In the genomic region with DNA sequence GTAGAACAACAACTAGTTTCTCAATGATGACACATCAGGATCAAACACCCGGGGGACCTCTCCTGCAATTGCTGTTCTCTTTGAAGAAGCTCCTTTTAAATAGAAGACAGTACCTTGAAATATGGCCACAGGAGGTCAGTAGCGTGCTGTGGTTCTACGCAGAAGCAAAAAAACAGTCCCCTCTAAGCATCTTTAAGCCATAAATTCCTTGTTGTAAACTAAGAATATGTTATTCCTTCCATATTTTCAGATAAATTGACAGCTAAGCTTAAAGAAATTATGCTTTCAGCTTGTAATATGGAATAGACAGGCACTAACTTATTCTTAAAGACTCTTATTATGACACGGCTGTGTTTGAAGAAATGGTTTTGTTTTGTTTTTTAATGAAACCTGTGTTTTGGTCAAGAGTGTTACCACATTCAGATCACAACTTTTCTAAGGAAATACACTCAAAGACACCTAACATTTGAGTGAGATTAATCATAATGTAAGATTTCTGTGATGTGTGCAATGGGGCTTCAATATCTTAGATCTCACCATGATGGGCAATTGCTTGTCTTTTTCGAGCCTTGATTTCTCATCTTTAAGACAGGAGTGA, we compare ENCODE assay signal across 9 cellular contexts. TPM values are rescaled to one million over a fixed set of nuclear protein-coding genes. Genes with fewer than 3 reads are reported as not detected.
DNase-seq lines count a peak whose midpoint lies in the region; ATAC-seq and TF ChIP-seq lines count a peak whose summit lies in the region.
"Had no signal": no experiment of that assay in that cellular context is flagged by ENCODE, and none has a peak within 500 bp of the region (broad histone marks: within the 10 kb centered on the region; RNA-seq: fewer than 3 reads in every experiment).

No MANE protein-coding gene starts in this region.

- H2AFZ ChIP-seq in GM23338, result no peak overlapping the region; the same call in 1 of the 2 replicates

- H3K79me2 ChIP-seq in GM23338 (replicated peaks; ENCODE audit: insufficient read depth), result no peaks in the 10 kb centered on the region

- H3K4me1 Mint-ChIP-seq in Caco-2 (ENCODE audit: low read depth, unreplicated experiment) (no peaks in the 10 kb centered on the region), GM23338 (peaks cover 8% of the 10 kb centered on the region; the same call in 2 of the 3 replicates)

- TF ChIP-seq CTCF in Caco-2 (IDR thresholded peaks at IDR 0.05; ENCODE audit: insufficient read depth in 1 of 2, low read depth in 1 of 2, low read length in 1 of 2, severe bottlenecking in 1 of 2, unreplicated experiment in 1 of 2) (peak; percentile 69 to 79), GM23338 (conservative IDR thresholded peaks at IDR 0.05; ENCODE audit: low read depth in 2 of 2) (peak; percentile 87 to 96), WERI-Rb-1 (IDR thresholded peaks at IDR 0.05; ENCODE audit: low read depth, low read length) (peak; percentile 54)

- CTCF ChIA-PET in Caco-2 (lab: Charles Lee), result interaction anchor here (0.6 to 1.0 kb wide), 14 partner anchors 18 to 881 kb away, joined by 3 to 31 read pairs (median 4); no protein-coding TSS in a partner anchor

- H3K9me3 Mint-ChIP-seq in Caco-2 (ENCODE audit: unreplicated experiment) (no peaks in the 10 kb centered on the region), GM23338 (no peaks in the 10 kb centered on the region)

- no peaks in the 10 kb centered on the region for H3F3A ChIP-seq in GM23338 (replicated peaks; ENCODE audit: low read depth)

- H3K36me3 Mint-ChIP-seq in Caco-2 (ENCODE audit: insufficient read depth, unreplicated experiment) (no peaks in the 10 kb centered on the region), GM23338 (ENCODE audit: low read depth) (no peaks in the 10 kb centered on the region)

- no peak overlapping the region for H3K4me2 ChIP-seq in GM23338

- H3K4me3 Mint-ChIP-seq in Caco-2 (ENCODE audit: unreplicated experiment), result no peak overlapping the region
- H3K4me3 Mint-ChIP-seq in GM23338, result no peak overlapping the region

- no peaks in the 10 kb centered on the region for H3K27me3 ChIP-seq in Caco-2 (replicated peaks; ENCODE audit: control insufficient read depth, insufficient read depth, low read length)
- no peaks in the 10 kb centered on the region for H3K27me3 ChIP-seq in GM23338 (ENCODE audit: insufficient read depth)
- H3K27me3 ChIP-seq in WERI-Rb-1 (ENCODE audit: insufficient read depth, low read depth, severe bottlenecking), result no peaks in the 10 kb centered on the region

- POLR2A ChIA-PET in Caco-2 (lab: Charles Lee), result no interaction called here

- H3K9me2 ChIP-seq in GM23338 (ENCODE audit: insufficient read depth), result no peaks in the 10 kb centered on the region

- no peaks in the 10 kb centered on the region for H4K20me1 ChIP-seq in GM23338 (replicated peaks; ENCODE audit: insufficient read depth)

- no peaks in the 10 kb centered on the region for H3K36me3 ChIP-seq in Caco-2 (ENCODE audit: control insufficient read depth, insufficient read depth, low read length)
- H3K36me3 ChIP-seq in GM23338 (ENCODE audit: insufficient read depth), result no peaks in the 10 kb centered on the region
- no peaks in the 10 kb centered on the region for H3K36me3 ChIP-seq in WERI-Rb-1

- H3K27ac ChIP-seq in GM23338 (ENCODE audit: low read depth), result no peak overlapping the region
- no peak overlapping the region for H3K27ac ChIP-seq in WERI-Rb-1

- no TSS peak for BruUV-seq in Caco-2 (replicated peaks; lab: Mats Ljungman, UMichigan)

- no peak overlapping the region for H3K27ac Mint-ChIP-seq in Caco-2 (ENCODE audit: unreplicated experiment)
- H3K27ac Mint-ChIP-seq in GM23338, result no peak overlapping the region

- intact Hi-C loops in Caco-2 (cut with micrococcal nuclease; ENCODE audit: unreplicated experiment), result loop anchor here (1.0 to 10.0 kb wide), 7 partner anchors 108 to 603 kb away; no protein-coding TSS in a partner anchor

- H3K4me1 ChIP-seq in Caco-2 (peaks cover 6% of the 10 kb centered on the region; the same call in 1 of the 2 replicates), GM23338 (ENCODE audit: insufficient read depth) (peaks cover 9% of the 10 kb centered on the region; the same call in 1 of the 2 replicates)

- H3K27me3 Mint-ChIP-seq in Caco-2 (ENCODE audit: insufficient read depth, unreplicated experiment) (no peaks in the 10 kb centered on the region), GM23338 (ENCODE audit: insufficient read depth, low read depth, poor library complexity) (peaks cover 1% of the 10 kb centered on the region)

- ATAC-seq in GM23338 (peak; percentile 86), HG03571 (IDR thresholded peaks at IDR 0.05; ENCODE audit: unreplicated experiment) (no peak)

- peak; percentile 60 to 71 for DNase-seq in Caco-2
- DNase-seq in GM23338 (ENCODE audit: low spot score), result peak; percentile 87
- DNase-seq in NCI-H2196 treated with DMSO at 0.1 percent for 48 hours (lab: John Stamatoyannopoulos, UW; ENCODE audit: unreplicated experiment), result peak; percentile 15
- DNase-seq in WERI-Rb-1, result peak; percentile 53
- DNase-seq in cerebellum (ENCODE audit: low spot score), result peak; percentile 10
- peak; percentile 79 for DNase-seq in left kidney (ENCODE audit: low read depth, low spot score)
- DNase-seq in stimulated activated CD4-positive, alpha-beta T cell treated with anti-CD3 and anti-CD28 coated beads, Interleukin-4, amount 100 ng/mL, for 48 hours (ENCODE audit: low read depth in 2 of 2), result peak; percentile 31 to 33

- no peak overlapping the region for H3K4me3 ChIP-seq in Caco-2 (ENCODE audit: low read depth, low read length)
- no peak overlapping the region for H3K4me3 ChIP-seq in GM23338
- no peak overlapping the region for H3K4me3 ChIP-seq in WERI-Rb-1 (ENCODE audit: low read depth, low read length)

- H3K9me3 ChIP-seq in Caco-2 (no peaks in the 10 kb centered on the region), WERI-Rb-1 (ENCODE audit: severe bottlenecking) (no peaks in the 10 kb centered on the region)

TF ChIP-seq in GM23338, 12 proteins besides CTCF, POLR2A, EP300 and RAD21 (continues in another document):
- TF ChIP-seq CREB1 (CRISPR knock-in tag; IDR thresholded peaks at IDR 0.05; ENCODE audit: low read depth) (no peak), EZH2phosphoT487 (IDR thresholded peaks at IDR 0.05; ENCODE audit: unreplicated experiment) (no peak), STAT1 (IDR thresholded peaks at IDR 0.05; ENCODE audit: unreplicated experiment) (no peak), JUNB (IDR thresholded peaks at IDR 0.05; ENCODE audit: unreplicated experiment) (no peak), POLR2AphosphoS5 (IDR thresholded peaks at IDR 0.05; ENCODE audit: low read depth) (no peak), NANOG (IDR thresholded peaks at IDR 0.05; ENCODE audit: borderline replicate concordance) (no peak)
- TF ChIP-seq, protein P1, sequence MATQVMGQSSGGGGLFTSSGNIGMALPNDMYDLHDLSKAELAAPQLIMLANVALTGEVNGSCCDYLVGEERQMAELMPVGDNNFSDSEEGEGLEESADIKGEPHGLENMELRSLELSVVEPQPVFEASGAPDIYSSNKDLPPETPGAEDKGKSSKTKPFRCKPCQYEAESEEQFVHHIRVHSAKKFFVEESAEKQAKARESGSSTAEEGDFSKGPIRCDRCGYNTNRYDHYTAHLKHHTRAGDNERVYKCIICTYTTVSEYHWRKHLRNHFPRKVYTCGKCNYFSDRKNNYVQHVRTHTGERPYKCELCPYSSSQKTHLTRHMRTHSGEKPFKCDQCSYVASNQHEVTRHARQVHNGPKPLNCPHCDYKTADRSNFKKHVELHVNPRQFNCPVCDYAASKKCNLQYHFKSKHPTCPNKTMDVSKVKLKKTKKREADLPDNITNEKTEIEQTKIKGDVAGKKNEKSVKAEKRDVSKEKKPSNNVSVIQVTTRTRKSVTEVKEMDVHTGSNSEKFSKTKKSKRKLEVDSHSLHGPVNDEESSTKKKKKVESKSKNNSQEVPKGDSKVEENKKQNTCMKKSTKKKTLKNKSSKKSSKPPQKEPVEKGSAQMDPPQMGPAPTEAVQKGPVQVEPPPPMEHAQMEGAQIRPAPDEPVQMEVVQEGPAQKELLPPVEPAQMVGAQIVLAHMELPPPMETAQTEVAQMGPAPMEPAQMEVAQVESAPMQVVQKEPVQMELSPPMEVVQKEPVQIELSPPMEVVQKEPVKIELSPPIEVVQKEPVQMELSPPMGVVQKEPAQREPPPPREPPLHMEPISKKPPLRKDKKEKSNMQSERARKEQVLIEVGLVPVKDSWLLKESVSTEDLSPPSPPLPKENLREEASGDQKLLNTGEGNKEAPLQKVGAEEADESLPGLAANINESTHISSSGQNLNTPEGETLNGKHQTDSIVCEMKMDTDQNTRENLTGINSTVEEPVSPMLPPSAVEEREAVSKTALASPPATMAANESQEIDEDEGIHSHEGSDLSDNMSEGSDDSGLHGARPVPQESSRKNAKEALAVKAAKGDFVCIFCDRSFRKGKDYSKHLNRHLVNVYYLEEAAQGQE (IDR thresholded peaks at IDR 0.05; ENCODE audit: unreplicated experiment), result no peak

RNA-seq across cellular contexts. Expression of a gene that starts 49.7 kb away (rescaled TPM):
- total RNA-seq in Caco-2 (2022), result 0.65 and 1.6 TPM in 2 replicates
- total RNA-seq in GM23338 (2014; rRNA removed; shearing (Covaris generic)), result 2.4 and 3.5 TPM in 2 replicates
- 1.2 and 2.6 TPM in 2 replicates for polyA plus RNA-seq in GM23338 (2016; fragmentation: Nextera tagmentation; extraction: Ambion mirVana)
- 0.36 TPM for total RNA-seq in cerebellum
- total RNA-seq: activated CD8-positive, alpha-beta memory T cell treated with anti-CD3 and anti-CD28 coated beads for 36 hours had no signal

Comparison
In these comparisons a context has a peak if more than half of its experiments do, and no peak if none do; other contexts are left out.
1. DNase-seq: peak in every context shown above with its lines; median percentile 87 in GM23338; 79 in left kidney; 66 in Caco-2; 53 in WERI-Rb-1; 32 in stimulated activated CD4-positive, alpha-beta T cell treated with anti-CD3 and anti-CD28 coated beads, Interleukin-4, amount 100 ng/mL, for 48 hours; 15 in NCI-H2196 treated with DMSO at 0.1 percent for 48 hours; 10 in cerebellum.